8 cellular contexts compared by ENCODE assay signal in the genomic region with DNA sequence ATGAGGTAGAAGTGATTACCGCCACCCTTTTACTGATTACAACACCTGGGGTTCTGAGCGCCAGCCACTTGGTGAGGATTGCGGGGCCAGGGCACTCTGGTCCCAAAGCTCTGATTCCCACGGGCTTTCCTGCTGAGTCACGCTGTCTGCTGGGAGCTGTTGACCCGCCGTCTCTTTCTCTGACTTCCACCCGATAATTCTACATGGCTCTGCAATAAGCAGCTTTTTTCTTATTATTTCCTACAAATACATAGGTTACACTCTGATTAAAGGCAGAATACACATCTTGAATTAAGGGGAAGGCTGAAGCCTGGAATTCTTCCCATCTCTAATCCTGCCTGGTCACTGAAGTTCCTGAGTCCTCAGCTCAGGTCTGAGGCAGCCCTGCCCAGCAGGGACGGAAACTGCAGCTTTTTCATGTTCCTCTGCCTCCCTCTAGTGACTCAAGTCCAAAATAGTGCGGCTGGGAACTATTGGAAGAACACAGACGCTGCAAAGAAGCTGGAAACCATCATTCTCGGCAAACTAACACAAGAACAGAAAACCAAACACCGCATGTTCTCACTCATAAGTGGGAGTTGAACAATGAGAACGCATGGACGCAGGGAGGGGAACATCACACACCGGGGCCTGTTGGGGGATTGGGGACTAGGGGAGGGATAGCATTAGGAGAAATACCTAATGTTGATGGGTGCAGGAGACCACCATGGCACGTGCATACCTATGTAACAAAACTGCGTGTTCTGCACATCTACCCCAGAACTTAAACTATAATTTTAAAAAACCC.
DNase-seq lines count a peak whose midpoint lies in the region; ATAC-seq and TF ChIP-seq lines count a peak whose summit lies in the region.

No MANE protein-coding gene starts in this region.

- DNase-seq in DMS79 (lab: John Stamatoyannopoulos, UW) (peak; percentile 2), SHP77 (lab: John Stamatoyannopoulos, UW) (peak; percentile 83), adipocyte (ENCODE audit: low read depth) (peak; percentile 96), Right ventricle myocardium inferior (ENCODE audit: missing footprints) (peak; percentile 82), osteoblast (ENCODE audit: insufficient read length, low spot score, missing footprints) (peak; percentile 92), NCI-H187 treated with DMSO at 0.1 percent for 48 hours (lab: John Stamatoyannopoulos, UW) (no peak)

- H3K4me3 ChIP-seq in Loucy (ENCODE audit: low read length, poor library complexity, severe bottlenecking) (no peak overlapping the region), adipocyte (ENCODE audit: low read length) (peak overlapping the region; percentile 71), osteoblast (ENCODE audit: insufficient read depth, low read length) (peak overlapping the region; percentile 57)

- H3K79me2 ChIP-seq in Loucy (ENCODE audit: insufficient read depth, low read length) (no peaks in the 10 kb centered on the region), osteoblast (ENCODE audit: insufficient read depth, low read length) (no peaks in the 10 kb centered on the region)

- H3F3A ChIP-seq in Loucy (ENCODE audit: low read depth), result no peaks in the 10 kb centered on the region

- peaks cover 12% of the 10 kb centered on the region for H3K4me1 ChIP-seq in Loucy (ENCODE audit: insufficient read depth, low read length, poor library complexity, severe bottlenecking)
- peaks cover 4% of the 10 kb centered on the region for H3K4me1 ChIP-seq in adipocyte (ENCODE audit: control insufficient read depth, insufficient read depth, low read length)
- no peaks in the 10 kb centered on the region for H3K4me1 ChIP-seq in osteoblast (ENCODE audit: insufficient read depth, low read length)

- H3K27ac ChIP-seq in osteoblast (ENCODE audit: low read depth, low read length), result no peak overlapping the region

- no peaks in the 10 kb centered on the region for H4K20me1 ChIP-seq in Loucy (ENCODE audit: insufficient read depth, low read length, poor library complexity, severe bottlenecking)
- H4K20me1 ChIP-seq in osteoblast (ENCODE audit: insufficient read depth, low read length), result no peaks in the 10 kb centered on the region

- H3K36me3 ChIP-seq in Loucy (ENCODE audit: insufficient read depth, low read length) (no peaks in the 10 kb centered on the region), adipocyte (ENCODE audit: control insufficient read depth, insufficient read depth, low read length, severe bottlenecking) (no peaks in the 10 kb centered on the region), osteoblast (ENCODE audit: insufficient read depth, low read length) (no peaks in the 10 kb centered on the region)

- H3K27me3 ChIP-seq in Loucy (ENCODE audit: insufficient read depth, low read length, poor library complexity, severe bottlenecking) (no peaks in the 10 kb centered on the region), adipocyte (replicated peaks; ENCODE audit: control insufficient read depth, insufficient read depth, low read length) (peaks cover 44% of the 10 kb centered on the region), osteoblast (ENCODE audit: insufficient read depth, low read length) (peaks cover 16% of the 10 kb centered on the region)

- peak; percentile 78 for TF ChIP-seq CTCF in Loucy (conservative IDR thresholded peaks at IDR 0.05; ENCODE audit: low read length)
- TF ChIP-seq CTCF in osteoblast (IDR thresholded peaks at IDR 0.05; ENCODE audit: extremely low read depth, low read depth, low read length), result peak; percentile 78

- no peaks in the 10 kb centered on the region for H3K9me3 ChIP-seq in Loucy (ENCODE audit: insufficient read depth, low read depth, low read length)
- no peaks in the 10 kb centered on the region for H3K9me3 ChIP-seq in adipocyte (ENCODE audit: control insufficient read depth, low read length)
- H3K9me3 ChIP-seq in osteoblast (ENCODE audit: low read depth, low read length), result no peaks in the 10 kb centered on the region

- no peak overlapping the region for H2AFZ ChIP-seq in Loucy (ENCODE audit: low read length)
- H2AFZ ChIP-seq in osteoblast (ENCODE audit: low read length), result peak overlapping the region; percentile 13

- H3K9ac ChIP-seq in Loucy (ENCODE audit: low read depth, low read length, poor library complexity, severe bottlenecking) (no peak overlapping the region), adipocyte (ENCODE audit: low read length) (no peak overlapping the region)

- intact Hi-C loops in Right ventricle myocardium inferior (cut with DNase I), result loop anchor here (2.0 kb wide), 4 partner anchors 199 to 387 kb away; a partner anchor contains a TSS

- no peak overlapping the region for H3K4me2 ChIP-seq in Loucy (ENCODE audit: low read depth, low read length, poor library complexity, severe bottlenecking)
- peak overlapping the region; percentile 84 for H3K4me2 ChIP-seq in osteoblast (ENCODE audit: insufficient read depth, low read length)

- peak; percentile 71 for ATAC-seq in GM21786 (IDR thresholded peaks at IDR 0.05; ENCODE audit: unreplicated experiment)
- peak; percentile 96 for ATAC-seq in Right ventricle myocardium inferior

- no peaks in the 10 kb centered on the region for H3K9me2 ChIP-seq in Loucy (replicated peaks; ENCODE audit: low read depth, low read length)
